ENCODE assay signal across 8 cellular contexts in the genomic region with DNA sequence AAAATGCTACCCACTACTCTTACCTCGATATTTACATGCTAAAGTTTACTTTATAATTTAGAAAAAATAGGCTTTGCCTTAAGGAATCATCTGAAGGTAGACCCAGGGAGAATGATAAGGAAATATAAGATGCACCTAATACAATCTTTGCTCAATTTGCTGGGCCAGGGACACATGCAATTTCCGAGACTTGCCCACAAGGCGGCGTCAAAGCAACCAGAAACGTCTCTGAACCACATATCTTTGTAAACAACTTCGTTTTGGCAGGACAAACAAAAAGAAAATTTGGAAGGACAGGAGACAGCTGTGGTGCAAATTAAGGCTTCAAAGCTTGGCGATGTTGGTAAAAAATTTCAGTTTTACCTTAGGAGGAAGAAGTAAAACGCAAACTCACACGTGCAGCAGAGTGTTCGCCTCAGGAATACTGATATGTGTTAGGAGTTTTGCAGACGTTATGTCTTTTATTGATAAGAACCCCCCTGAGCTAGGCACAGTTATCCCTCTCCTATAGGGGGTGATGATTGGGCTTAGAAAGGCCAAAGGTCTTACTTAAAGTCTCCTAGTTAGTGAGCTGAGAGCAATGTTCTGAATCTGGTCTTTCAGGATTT.
DNase-seq lines count a peak whose midpoint lies in the region; ATAC-seq and TF ChIP-seq lines count a peak whose summit lies in the region.

No MANE protein-coding gene starts in this region.

- no peaks in the 10 kb centered on the region for H3K36me3 Mint-ChIP-seq in natural killer cell

- ATAC-seq in natural killer cell, result peak in 2 of 3 donors; percentile 72 to 79
- ATAC-seq in GM21619 (IDR thresholded peaks at IDR 0.05; ENCODE audit: unreplicated experiment), result no peak

- intact Hi-C loops in natural killer cell (cut with micrococcal nuclease), result loop anchor here (1.0 kb wide), 3 partner anchors 156 to 233 kb away; no protein-coding TSS in a partner anchor

- H3K36me3 ChIP-seq in GM06990 (ENCODE audit: control insufficient read depth, insufficient read depth, low read length), result no peaks in the 10 kb centered on the region

- H3K9me3 Mint-ChIP-seq in natural killer cell, result no peaks in the 10 kb centered on the region

- TF ChIP-seq CTCF in GM06990 (IDR thresholded peaks at IDR 0.05; ENCODE audit: insufficient read depth, low read length, poor library complexity, severe bottlenecking) (peak; percentile 71), epithelial cell of proximal tubule (conservative IDR thresholded peaks at IDR 0.05; ENCODE audit: low read depth, low read length) (peak; percentile 86), natural killer cell (IDR thresholded peaks at IDR 0.05) (peak; percentile 81), coronary artery (IDR thresholded peaks at IDR 0.05) (no peak)

- peak overlapping the region; percentile 78 to 86 for H3K27ac Mint-ChIP-seq in natural killer cell

- no peaks in the 10 kb centered on the region for H3K27me3 Mint-ChIP-seq in natural killer cell (ENCODE audit: low read depth in 2 of 2)

- DNase-seq in GM06990 (ENCODE audit: extremely low read depth, insufficient read length) (no peak), NAMALWA (ENCODE audit: low spot score) (peak; percentile 64), epithelial cell of proximal tubule (ENCODE audit: low read depth) (no peak), natural killer cell (peak; percentile 58), substantia nigra (lab: John Stamatoyannopoulos, UW) (peak in 40 of 49 donors; percentile 2 to 76 (median 37)), coronary artery (ENCODE audit: low spot score) (no peak)
- peak; percentile 69 for DNase-seq in activated CD8-positive, alpha-beta memory T cell treated with anti-CD3 and anti-CD28 coated beads, Interleukin-2, amount 50 U/mL, for 4 hours

- peak overlapping the region; percentile 52 for H3K27ac ChIP-seq in substantia nigra (ENCODE audit: low read depth, low read length, poor library complexity, severe bottlenecking)
- H3K27ac ChIP-seq in coronary artery, result no peak overlapping the region

- peaks cover 30 to 34% of the 10 kb centered on the region in 2 donors for H3K4me1 Mint-ChIP-seq in natural killer cell

- H3K27me3 ChIP-seq in GM06990 (replicated peaks; ENCODE audit: control insufficient read depth, insufficient read depth, low read length), result no peaks in the 10 kb centered on the region; the same call in 1 of the 2 replicates

- H3K4me3 ChIP-seq in GM06990 (replicated peaks; ENCODE audit: low read depth, low read length) (no peak overlapping the region), epithelial cell of proximal tubule (ENCODE audit: low read depth, low read length) (no peak overlapping the region), coronary artery (no peak overlapping the region)

- peak overlapping the region; percentile 61 for H3K4me3 Mint-ChIP-seq in natural killer cell

Comparison
In these comparisons a context has a peak if more than half of its experiments do, and no peak if none do; other contexts are left out.
1. DNase-seq: peak in NAMALWA (single experiment), activated CD8-positive, alpha-beta memory T cell treated with anti-CD3 and anti-CD28 coated beads, Interleukin-2, amount 50 U/mL, for 4 hours (single experiment), natural killer cell (single experiment) and substantia nigra (40 of 49); none in GM06990 (single experiment), epithelial cell of proximal tubule (single experiment) and coronary artery (single experiment).